In the genomic region with DNA sequence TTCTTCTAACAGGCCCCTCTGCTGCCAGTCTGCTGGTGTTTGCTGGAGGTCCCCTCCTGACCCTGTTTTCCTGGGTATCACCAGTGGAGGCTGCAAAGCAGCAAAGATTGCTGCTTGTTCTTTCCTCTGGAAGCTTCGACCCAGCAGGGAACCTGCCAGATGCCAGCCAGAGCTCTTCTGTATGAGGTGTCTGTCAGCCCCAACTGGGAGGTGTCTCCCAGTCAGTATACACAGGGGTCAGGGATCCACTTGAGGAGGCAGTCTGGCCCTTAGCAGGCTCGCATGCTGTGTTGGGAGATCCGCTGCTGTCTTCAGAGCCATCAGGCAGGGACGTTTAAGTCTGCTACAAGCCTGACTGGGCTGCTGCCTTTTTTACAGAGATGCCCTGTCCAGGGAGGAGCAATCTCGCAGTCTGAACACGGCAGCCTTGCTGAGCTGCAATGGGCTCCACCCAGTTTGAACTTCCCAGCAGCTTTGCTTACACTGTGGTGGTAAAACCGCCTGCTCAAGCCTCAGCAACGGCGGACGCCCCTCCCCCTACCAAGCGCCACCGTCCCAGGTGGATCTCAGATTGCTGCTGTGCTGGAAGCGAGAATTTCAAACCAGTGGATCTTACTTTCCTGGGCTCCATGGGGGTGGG, we compare ENCODE assay signal across 21 cellular contexts. TPM values are rescaled to one million over a fixed set of nuclear protein-coding genes. Genes with fewer than 3 reads are reported as not detected.
A peak's percentile ranks its signal among the peaks of the same experiment; 100 is the strongest.
DNase-seq lines count a peak whose midpoint lies in the region; ATAC-seq and TF ChIP-seq lines count a peak whose summit lies in the region.
"Had no signal": no experiment of that assay in that cellular context is flagged by ENCODE, and none has a peak within 500 bp of the region (broad histone marks: within the 10 kb centered on the region; RNA-seq: fewer than 3 reads in every experiment).

No MANE protein-coding gene starts in this region.

- H3K4me1 ChIP-seq in IMR-90 (ENCODE audit: control insufficient read depth, insufficient read depth, low read length) (peaks cover 2% of the 10 kb centered on the region; the same call in 1 of the 2 replicates), hepatocyte (ENCODE audit: insufficient read depth) (no peaks in the 10 kb centered on the region)
- H3K4me1 ChIP-seq: prostate gland had no signal

- TF ChIP-seq POLR2A in IMR-90 (IDR thresholded peaks at IDR 0.05; ENCODE audit: low read depth, low read length), result no peak

- H2AK9ac ChIP-seq in IMR-90 (replicated peaks; ENCODE audit: low read depth, low read length, poor library complexity), result no peak overlapping the region

- H3K27ac Mint-ChIP-seq in progenitor cell of endocrine pancreas, result no peak overlapping the region
- H3K27ac Mint-ChIP-seq: activated CD8-positive, alpha-beta T cell treated with anti-CD3 and anti-CD28 coated beads for 36 hours; activated naive CD4-positive, alpha-beta T cell treated with anti-CD3 and anti-CD28 coated beads, Interleukin-2, amount 50 U/mL, for 72 hours; activated T-cell treated with anti-CD3 and anti-CD28 coated beads, Interleukin-2, amount 50 U/mL, for 72 hours; natural killer cell had no signal

- H3K56ac ChIP-seq in IMR-90 (ENCODE audit: extremely low read depth, insufficient read depth, low read length), result no peak overlapping the region

- 0 out of 2 replicates have a peak, but pooled peaks cover 7% of the 10 kb centered on the region for H3K9me1 ChIP-seq in IMR-90 (ENCODE audit: insufficient read depth, low read length)

- no peaks in the 10 kb centered on the region for H3K36me3 Mint-ChIP-seq in progenitor cell of endocrine pancreas (ENCODE audit: insufficient read depth)
- H3K36me3 Mint-ChIP-seq: activated naive CD4-positive, alpha-beta T cell treated with anti-CD3 and anti-CD28 coated beads, Interleukin-2, amount 50 U/mL, for 72 hours; natural killer cell had no signal

- no peak overlapping the region for H3K14ac ChIP-seq in IMR-90 (replicated peaks; ENCODE audit: low read depth, low read length)

- intact Hi-C loops in IMR-90 (cut with micrococcal nuclease), result no loop called here

- H2BK120ac ChIP-seq in IMR-90 (ENCODE audit: low read depth, low read length), result no peak overlapping the region

- peak overlapping the region; percentile 67 for H2AFZ ChIP-seq in IMR-90 (replicated peaks; ENCODE audit: low read length, poor library complexity)
- H2AFZ ChIP-seq in hepatocyte, result peak overlapping the region; percentile 10

- H3K9me3 Mint-ChIP-seq in progenitor cell of endocrine pancreas (ENCODE audit: low read depth), result peaks cover 6% of the 10 kb centered on the region
- H3K9me3 Mint-ChIP-seq: activated CD8-positive, alpha-beta T cell treated with anti-CD3 and anti-CD28 coated beads for 36 hours; activated naive CD4-positive, alpha-beta T cell treated with anti-CD3 and anti-CD28 coated beads, Interleukin-2, amount 50 U/mL, for 72 hours; natural killer cell had no signal

- no peaks in the 10 kb centered on the region for H3K79me2 ChIP-seq in hepatocyte

- H3K4me2 ChIP-seq in IMR-90 (ENCODE audit: low read depth, low read length) (no peak overlapping the region), hepatocyte (peak overlapping the region; percentile 57)
- H3K4me2 ChIP-seq: KMS-11 had no signal

- H3K18ac ChIP-seq in IMR-90 (ENCODE audit: low read depth, low read length), result no peak overlapping the region

- no peaks in the 10 kb centered on the region for H3K27me3 Mint-ChIP-seq in progenitor cell of endocrine pancreas

- in situ Hi-C loops in IMR-90 (cut with MboI; ENCODE audit: low sequenced_read_pairs), result no loop called here

- no peak for TF ChIP-seq RAD21 in IMR-90 (IDR thresholded peaks at IDR 0.05; ENCODE audit: low read length)

- H3K4me3 ChIP-seq in IMR-90 (ENCODE audit: insufficient read depth, low read depth, low read length) (no peak overlapping the region), hepatocyte (no peak overlapping the region), MG63 (no peak overlapping the region)
- H3K4me3 ChIP-seq: prostate gland had no signal

- no peak overlapping the region for H3K9ac ChIP-seq in IMR-90 (ENCODE audit: low read depth, low read length)
- H3K9ac ChIP-seq: KMS-11 had no signal

- H2BK20ac ChIP-seq in IMR-90 (ENCODE audit: low read depth, low read length), result no peak overlapping the region

- no peak overlapping the region for H3K27ac ChIP-seq in IMR-90 (ENCODE audit: insufficient read depth, low read length)
- H3K27ac ChIP-seq in hepatocyte, result no peak overlapping the region
- H3K27ac ChIP-seq: brain microvascular endothelial cell, HL-60, KMS-11, prostate gland had no signal

- peaks cover 5% of the 10 kb centered on the region for H3K27me3 ChIP-seq in IMR-90 (ENCODE audit: control insufficient read depth, insufficient read depth, low read length)
- no peaks in the 10 kb centered on the region for H3K27me3 ChIP-seq in hepatocyte
- no peaks in the 10 kb centered on the region for H3K27me3 ChIP-seq in MG63
- H3K27me3 ChIP-seq: brain microvascular endothelial cell had no signal

- DNase-seq in IMR-90 (no peak), NCI-H526 treated with DMSO at 0.1 percent for 48 hours (lab: John Stamatoyannopoulos, UW) (peak; percentile 48), hepatocyte (ENCODE audit: low spot score) (peak; percentile 69), progenitor cell of endocrine pancreas (ENCODE audit: low spot score, unreplicated experiment) (peak; percentile 18), AML-193 (lab: John Stamatoyannopoulos, UW) (no peak), MG63 (no peak)
- DNase-seq: activated CD8-positive, alpha-beta T cell treated with anti-CD3 and anti-CD28 coated beads for 36 hours; activated T-cell treated with anti-CD3 and anti-CD28 coated beads, Interleukin-2, amount 50 U/mL, for 72 hours; brain microvascular endothelial cell; DND-41; mammary epithelial cell; natural killer cell; NCI-H1105 treated with DMSO at 0.1 percent for 48 hours; OCI-M1; SHP77 treated with DMSO at 0.1 percent for 48 hours; T-helper 1 cell had no signal

- POLR2A ChIA-PET in IMR-90 (lab: Charles Lee; ENCODE audit: unreplicated experiment), result no interaction called here

- peak; percentile 61 for ATAC-seq in IMR-90 (ENCODE audit: low read depth)
- ATAC-seq in HG02642 (IDR thresholded peaks at IDR 0.05; ENCODE audit: poor library complexity, unreplicated experiment), result no peak
- ATAC-seq: activated CD8-positive, alpha-beta T cell treated with anti-CD3 and anti-CD28 coated beads for 36 hours; activated naive CD4-positive, alpha-beta T cell treated with anti-CD3 and anti-CD28 coated beads, Interleukin-2, amount 50 U/mL, for 72 hours; activated T-cell treated with anti-CD3 and anti-CD28 coated beads, Interleukin-2, amount 50 U/mL, for 72 hours; natural killer cell had no signal

- H4K91ac ChIP-seq in IMR-90 (ENCODE audit: insufficient read depth, low read depth, low read length), result no peak overlapping the region

- no peak overlapping the region for H2BK5ac ChIP-seq in IMR-90 (ENCODE audit: low read depth, low read length, poor library complexity, severe bottlenecking)

- no peak overlapping the region for H2BK15ac ChIP-seq in IMR-90 (ENCODE audit: low read depth, low read length)

- TF ChIP-seq CTCF in IMR-90 (conservative IDR thresholded peaks at IDR 0.05; ENCODE audit: low read depth, low read length) (no peak), hepatocyte (IDR thresholded peaks at IDR 0.05; ENCODE audit: poor library complexity) (no peak), progenitor cell of endocrine pancreas (IDR thresholded peaks at IDR 0.05; ENCODE audit: unreplicated experiment) (no peak)

- no peaks in the 10 kb centered on the region for H3K36me3 ChIP-seq in IMR-90 (ENCODE audit: control insufficient read depth, insufficient read depth, low read length)
- H3K36me3 ChIP-seq in hepatocyte (replicated peaks; ENCODE audit: insufficient read depth, low read depth), result no peaks in the 10 kb centered on the region
- no peaks in the 10 kb centered on the region for H3K36me3 ChIP-seq in MG63
- H3K36me3 ChIP-seq: brain microvascular endothelial cell, prostate gland had no signal

- dilution Hi-C loops in IMR-90 (cut with HindIII; ENCODE audit: low sequenced_read_pairs, unreplicated experiment), result no loop called here

- no TSS peak for BruUV-seq in IMR-90 (replicated peaks; lab: Mats Ljungman, UMichigan)

- no peak overlapping the region for H3K4ac ChIP-seq in IMR-90 (ENCODE audit: low read depth, low read length)

- no peak overlapping the region for H4K8ac ChIP-seq in IMR-90 (ENCODE audit: low read depth in 2 of 2, low read length in 2 of 2)

- H3K9me2 ChIP-seq in hepatocyte (replicated peaks; ENCODE audit: insufficient read depth), result no peaks in the 10 kb centered on the region

- no peaks in the 10 kb centered on the region for H3K79me1 ChIP-seq in IMR-90 (ENCODE audit: low read depth in 1 of 2, low read length in 2 of 2)

- CTCF ChIA-PET in IMR-90 (lab: Yijun Ruan, JAX), result no interaction called here

- no peak overlapping the region for H2AK5ac ChIP-seq in IMR-90 (ENCODE audit: low read depth, low read length)

- H3K9me3 ChIP-seq in IMR-90 (ENCODE audit: control insufficient read depth, insufficient read depth, low read length), result no peaks in the 10 kb centered on the region
- H3K9me3 ChIP-seq in hepatocyte (ENCODE audit: low read depth), result no peaks in the 10 kb centered on the region
- no peaks in the 10 kb centered on the region for H3K9me3 ChIP-seq in MG63
- H3K9me3 ChIP-seq: prostate gland had no signal

- H4K5ac ChIP-seq in IMR-90 (ENCODE audit: low read depth, low read length), result no peak overlapping the region

- no peak overlapping the region for H3K4me3 Mint-ChIP-seq in progenitor cell of endocrine pancreas (ENCODE audit: low read depth)
- H3K4me3 Mint-ChIP-seq: activated CD8-positive, alpha-beta T cell treated with anti-CD3 and anti-CD28 coated beads for 36 hours; activated T-cell treated with anti-CD3 and anti-CD28 coated beads, Interleukin-2, amount 50 U/mL, for 72 hours; natural killer cell had no signal

- no peak overlapping the region for H3K23ac ChIP-seq in IMR-90 (ENCODE audit: low read depth, low read length)

- 34% methylated on average over 3 of the region's 13 CpGs; no CpG with 5 or more reads in 1 of the 2 experiments for WGBS in IMR-90 (ENCODE audit: extremely low coverage in 2 of 2, insufficient read length in 1 of 2), 2 experiments
- 25% methylated on average over 13 of the region's 13 CpGs for WGBS in hepatocyte (ENCODE audit: low lambda C conversion rate, missing lambda C conversion rate)

- peaks cover 9% of the 10 kb centered on the region for H3K4me1 Mint-ChIP-seq in progenitor cell of endocrine pancreas (ENCODE audit: low read depth)
- H3K4me1 Mint-ChIP-seq: natural killer cell had no signal

- H4K20me1 ChIP-seq in IMR-90 (ENCODE audit: insufficient read depth, low read length) (no peaks in the 10 kb centered on the region), hepatocyte (ENCODE audit: insufficient read depth, poor library complexity, severe bottlenecking) (no peaks in the 10 kb centered on the region)

RNA-seq across cellular contexts. Expression of a gene that starts 29.9 kb away (rescaled TPM):
- total RNA-seq in IMR-90 (2012; rRNA removed) (4.8 and 8.1 TPM in 2 replicates), hepatocyte (19.1 and 25.0 TPM in 2 replicates), progenitor cell of endocrine pancreas (37.0 and 38.4 TPM in 2 replicates)
- polyA plus RNA-seq in IMR-90 (2012; rRNA removed) (40.1 and 46.2 TPM in 2 replicates), hepatocyte (67.3 and 73.5 TPM in 2 replicates)
- polyA plus RNA-seq in IMR-90 (2012; cell fraction: cytosol; rRNA removed), result 79.8 and 84.7 TPM in 2 replicates
- polyA plus RNA-seq in IMR-90 (2012; cell fraction: nucleus; rRNA removed; ENCODE audit: low replicate concordance), result 19.4 and 30.5 TPM in 2 replicates
- 1.7 and 20.0 TPM in 2 replicates for total RNA-seq in MG63 (2014; rRNA removed; shearing (Covaris generic); ENCODE audit: low replicate concordance)

RNA-seq across cellular contexts. Expression of a gene that starts 31.4 kb away (rescaled TPM):
- total RNA-seq in IMR-90 (2012; rRNA removed) (94.1 and 123 TPM in 2 replicates), hepatocyte (106 and 135 TPM in 2 replicates), progenitor cell of endocrine pancreas (56.0 and 62.0 TPM in 2 replicates)
- polyA plus RNA-seq in IMR-90 (2012; rRNA removed) (72.3 and 93.6 TPM in 2 replicates), hepatocyte (63.6 and 66.7 TPM in 2 replicates)
- 20.4 and 27.2 TPM in 2 replicates for polyA plus RNA-seq in IMR-90 (2012; cell fraction: cytosol; rRNA removed)
- 27.1 and 155 TPM in 2 replicates for polyA plus RNA-seq in IMR-90 (2012; cell fraction: nucleus; rRNA removed; ENCODE audit: low replicate concordance)
- 117 and 129 TPM in 2 replicates for total RNA-seq in MG63 (2014; rRNA removed; shearing (Covaris generic); ENCODE audit: low replicate concordance)

Comparison
In these comparisons a context has a peak if more than half of its experiments do, and no peak if none do; other contexts are left out.
1. DNase-seq: peak in NCI-H526 treated with DMSO at 0.1 percent for 48 hours (single experiment), hepatocyte (single experiment) and progenitor cell of endocrine pancreas (single experiment); none in IMR-90 (single experiment), AML-193 (0 of 2) and MG63 (single experiment).